ENCODE assay signal across 14 cellular contexts in genomic region chr1:64517640-64518039, GRCh38.
"Had no signal": no experiment of that assay in that cellular context is flagged by ENCODE, and none has a peak within 500 bp of the region (broad histone marks: within the 10 kb centered on the region; RNA-seq: fewer than 3 reads in every experiment).

No MANE protein-coding gene starts in this region.

- H3K4me3 Mint-ChIP-seq: activated B cell treated with CpG ODN at 0.5 μM for 24 hours; activated CD4-positive, alpha-beta T cell treated with anti-CD3 and anti-CD28 coated beads, Interleukin-2, amount 10 ng/mL, durations not matched to agents 24 days and 14 days; memory B cell; nephron progenitor cell; stimulated activated memory B cell treated with anti-CD40 and anti-IgM and Interleukin-4, amounts not matched to agents 10 μg/mL and 1 μg/mL and 100 μg/mL, for 72 hours; T-helper 1 cell treated with Interleukin-12 subunit alpha and Interleukin-12 subunit beta and Interleukin-4 antibody, amounts not matched to agents 30 μg/mL and 1 μg/mL, for 36 hours had no signal

- H3K27ac ChIP-seq: left lung, parathyroid adenoma had no signal

- H3K4me1 Mint-ChIP-seq: activated CD4-positive, alpha-beta T cell treated with anti-CD3 and anti-CD28 coated beads, Interleukin-2, amount 10 ng/mL, durations not matched to agents 24 days and 14 days; memory B cell; stimulated activated memory B cell treated with anti-CD40 and anti-IgM and Interleukin-4, amounts not matched to agents 10 μg/mL and 1 μg/mL and 100 μg/mL, for 72 hours had no signal

- H3K27ac Mint-ChIP-seq: activated B cell treated with CpG ODN at 0.5 μM for 24 hours; activated CD4-positive, alpha-beta T cell treated with anti-CD3 and anti-CD28 coated beads, Interleukin-2, amount 10 ng/mL, durations not matched to agents 24 days and 14 days; memory B cell; stimulated activated memory B cell treated with anti-CD40 and anti-IgM and Interleukin-4, amounts not matched to agents 10 μg/mL and 1 μg/mL and 100 μg/mL, for 72 hours; T-helper 1 cell treated with Interleukin-12 subunit alpha and Interleukin-12 subunit beta and Interleukin-4 antibody, amounts not matched to agents 30 μg/mL and 1 μg/mL, for 36 hours had no signal

- H3K4me2 ChIP-seq: smooth muscle cell had no signal

- H3K27me3 ChIP-seq: gastroesophageal sphincter, left lung had no signal

- H3K36me3 Mint-ChIP-seq: memory B cell; stimulated activated memory B cell treated with anti-CD40 and anti-IgM and Interleukin-4, amounts not matched to agents 10 μg/mL and 1 μg/mL and 100 μg/mL, for 72 hours had no signal

- H3K9me3 Mint-ChIP-seq: activated B cell treated with CpG ODN at 0.5 μM for 24 hours; activated CD4-positive, alpha-beta T cell treated with anti-CD3 and anti-CD28 coated beads, Interleukin-2, amount 10 ng/mL, durations not matched to agents 24 days and 14 days; memory B cell; nephron progenitor cell; stimulated activated memory B cell treated with anti-CD40 and anti-IgM and Interleukin-4, amounts not matched to agents 10 μg/mL and 1 μg/mL and 100 μg/mL, for 72 hours; T-helper 1 cell treated with Interleukin-12 subunit alpha and Interleukin-12 subunit beta and Interleukin-4 antibody, amounts not matched to agents 30 μg/mL and 1 μg/mL, for 36 hours had no signal

- H3K4me3 ChIP-seq: gastroesophageal sphincter, left lung, smooth muscle cell had no signal

- H2AFZ ChIP-seq: parathyroid adenoma had no signal

- H3K9me3 ChIP-seq: gastroesophageal sphincter, left lung had no signal

- H3K27me3 Mint-ChIP-seq: activated B cell treated with CpG ODN at 0.5 μM for 24 hours; stimulated activated memory B cell treated with anti-CD40 and anti-IgM and Interleukin-4, amounts not matched to agents 10 μg/mL and 1 μg/mL and 100 μg/mL, for 72 hours had no signal

- H3K9ac ChIP-seq: parathyroid adenoma had no signal

- H3K36me3 ChIP-seq: gastroesophageal sphincter, left lung had no signal

- DNase-seq: activated B cell treated with CpG ODN at 0.5 μM for 24 hours; activated CD4-positive, alpha-beta T cell treated with anti-CD3 and anti-CD28 coated beads, Interleukin-2, amount 10 ng/mL, durations not matched to agents 24 days and 14 days; activated naive CD4-positive, alpha-beta T cell treated with Interleukin-2 at 50 U/mL for 16 hours; islet precursor cell; left lung; nephron progenitor cell; substantia nigra; trophoblast cell had no signal

- H3K4me1 ChIP-seq: parathyroid adenoma had no signal
